Comparison of ENCODE assay signal across 29 cellular contexts in the genomic region with DNA sequence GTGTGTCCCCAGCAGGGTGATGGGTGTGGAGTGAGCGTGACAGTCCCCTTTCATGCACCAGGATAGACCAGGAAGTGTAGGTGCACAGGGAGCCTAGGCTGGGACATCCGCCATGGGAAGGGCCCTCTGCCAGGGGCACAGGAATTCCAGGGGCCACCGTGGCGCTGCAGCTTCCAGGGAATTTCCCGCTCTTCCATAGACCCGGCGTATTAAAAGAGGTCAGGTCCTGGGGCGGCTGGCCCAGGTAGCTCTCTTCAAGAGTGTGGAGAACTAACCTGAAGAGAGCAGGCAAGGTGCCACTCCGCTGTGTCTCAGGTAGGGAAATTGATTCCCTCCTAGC. TPM values are rescaled to one million over a fixed set of nuclear protein-coding genes. Genes with fewer than 3 reads are reported as not detected.
"Had no signal": no experiment of that assay in that cellular context is flagged by ENCODE, and none has a peak within 500 bp of the region (broad histone marks: within the 10 kb centered on the region; RNA-seq: fewer than 3 reads in every experiment).

No MANE protein-coding gene starts in this region.

- H3K9me3 Mint-ChIP-seq: activated B cell treated with CpG ODN at 0.5 μM for 24 hours; activated CD4-positive, alpha-beta memory T cell treated with anti-CD3 and anti-CD28 coated beads, Interleukin-2, amount 10 ng/mL, durations not matched to agents 7 days and 5 days; activated naive CD8-positive, alpha-beta T cell treated with anti-CD3 and anti-CD28 coated beads for 36 hours; activated T-cell treated with anti-CD3 and anti-CD28 coated beads, Interleukin-2, amount 50 U/mL, for 72 hours; activated T-helper 17 cell treated with anti-CD3 and anti-CD28 coated beads, Interleukin-2, amount 50 U/mL, for 72 hours had no signal

- H3K27me3 Mint-ChIP-seq: activated B cell treated with CpG ODN at 0.5 μM for 24 hours; activated CD4-positive, alpha-beta memory T cell treated with anti-CD3 and anti-CD28 coated beads, Interleukin-2, amount 10 ng/mL, durations not matched to agents 7 days and 5 days; activated CD8-positive, alpha-beta memory T cell treated with anti-CD3 and anti-CD28 coated beads, Interleukin-2, amount 10 ng/mL, durations not matched to agents 7 days and 5 days; activated naive CD8-positive, alpha-beta T cell treated with anti-CD3 and anti-CD28 coated beads for 36 hours; activated T-helper 17 cell treated with anti-CD3 and anti-CD28 coated beads, Interleukin-2, amount 50 U/mL, for 72 hours had no signal

- H3K4me3 Mint-ChIP-seq: activated B cell treated with CpG ODN at 0.5 μM for 24 hours; activated CD4-positive, alpha-beta memory T cell treated with anti-CD3 and anti-CD28 coated beads, Interleukin-2, amount 10 ng/mL, durations not matched to agents 7 days and 5 days; activated CD8-positive, alpha-beta memory T cell treated with anti-CD3 and anti-CD28 coated beads, Interleukin-2, amount 10 ng/mL, durations not matched to agents 7 days and 5 days; activated naive CD8-positive, alpha-beta T cell treated with anti-CD3 and anti-CD28 coated beads for 36 hours; activated T-helper 17 cell treated with anti-CD3 and anti-CD28 coated beads, Interleukin-2, amount 50 U/mL, for 72 hours had no signal

- H3K4me1 Mint-ChIP-seq: activated CD4-positive, alpha-beta memory T cell treated with anti-CD3 and anti-CD28 coated beads, Interleukin-2, amount 10 ng/mL, durations not matched to agents 7 days and 5 days; activated CD8-positive, alpha-beta memory T cell treated with anti-CD3 and anti-CD28 coated beads, Interleukin-2, amount 10 ng/mL, durations not matched to agents 7 days and 5 days; activated naive CD8-positive, alpha-beta T cell treated with anti-CD3 and anti-CD28 coated beads for 36 hours; activated T-helper 17 cell treated with anti-CD3 and anti-CD28 coated beads, Interleukin-2, amount 50 U/mL, for 72 hours had no signal

- H3K4me3 ChIP-seq: SK-N-MC had no signal

- H3K36me3 ChIP-seq: brain microvascular endothelial cell, SJCRH30 had no signal

- H3K27ac Mint-ChIP-seq: activated B cell treated with CpG ODN at 0.5 μM for 24 hours; activated CD4-positive, alpha-beta memory T cell treated with anti-CD3 and anti-CD28 coated beads, Interleukin-2, amount 10 ng/mL, durations not matched to agents 7 days and 5 days; activated CD8-positive, alpha-beta memory T cell treated with anti-CD3 and anti-CD28 coated beads, Interleukin-2, amount 10 ng/mL, durations not matched to agents 7 days and 5 days; activated naive CD8-positive, alpha-beta T cell treated with anti-CD3 and anti-CD28 coated beads for 36 hours; activated T-cell treated with anti-CD3 and anti-CD28 coated beads, Interleukin-2, amount 50 U/mL, for 72 hours; activated T-helper 17 cell treated with anti-CD3 and anti-CD28 coated beads, Interleukin-2, amount 50 U/mL, for 72 hours had no signal

- H3K4me1 ChIP-seq: SJCRH30 had no signal

- H3K36me3 Mint-ChIP-seq: activated CD8-positive, alpha-beta memory T cell treated with anti-CD3 and anti-CD28 coated beads, Interleukin-2, amount 10 ng/mL, durations not matched to agents 7 days and 5 days; activated naive CD8-positive, alpha-beta T cell treated with anti-CD3 and anti-CD28 coated beads for 36 hours had no signal

- ATAC-seq: activated CD8-positive, alpha-beta memory T cell treated with anti-CD3 and anti-CD28 coated beads, Interleukin-2, amount 10 ng/mL, durations not matched to agents 7 days and 5 days; activated T-cell treated with anti-CD3 and anti-CD28 coated beads, Interleukin-2, amount 50 U/mL, for 72 hours; activated T-helper 17 cell treated with anti-CD3 and anti-CD28 coated beads, Interleukin-2, amount 50 U/mL, for 72 hours; Panc1 had no signal

- DNase-seq: activated B cell treated with CpG ODN at 0.5 μM for 24 hours; activated CD4-positive, alpha-beta memory T cell treated with anti-CD3 and anti-CD28 coated beads, Interleukin-2, amount 10 ng/mL, durations not matched to agents 7 days and 5 days; activated CD4-positive, alpha-beta T cell treated with anti-CD3 and anti-CD28 coated beads for 48 hours; activated CD4-positive, CD25-positive, alpha-beta regulatory T cell treated with anti-CD3 and anti-CD28 coated beads, Interleukin-2, amount 50 U/mL, for 72 hours; activated CD8-positive, alpha-beta memory T cell treated with anti-CD3 and anti-CD28 coated beads for 24 hours; activated CD8-positive, alpha-beta memory T cell treated with anti-CD3 and anti-CD28 coated beads, Interleukin-2, amount 10 ng/mL, durations not matched to agents 7 days and 5 days; activated naive CD4-positive, alpha-beta T cell; activated naive CD4-positive, alpha-beta T cell treated with anti-CD3 and anti-CD28 coated beads, Interleukin-2, amount 50 U/mL, for 16 hours; activated naive CD8-positive, alpha-beta T cell treated with anti-CD3 and anti-CD28 coated beads for 36 hours; activated T-cell treated with anti-CD3 and anti-CD28 coated beads, Interleukin-2, amount 50 U/mL, for 1 hour; activated T-cell treated with anti-CD3 and anti-CD28 coated beads, Interleukin-2, amount 50 U/mL, for 72 hours; amniotic stem cell; brain microvascular endothelial cell; central memory CD4-positive, alpha-beta T cell; NCI-H1048; NCI-H1105 treated with DMSO at 0.1 percent for 48 hours; NCI-H1436; NCI-H1694; NCI-H1930; NCI-H2081 treated with DMSO at 0.1 percent for 48 hours; NCI-H345; NCI-H524 treated with DMSO at 0.1 percent for 48 hours; SHP77; SJCRH30 had no signal

- H3K27me3 ChIP-seq: brain microvascular endothelial cell had no signal

- H3K27ac ChIP-seq: brain microvascular endothelial cell, SJCRH30, SK-N-MC had no signal

- H3K9me3 ChIP-seq: SJCRH30 had no signal

RNA-seq across cellular contexts. Expression of gene ATP6V1C2, which starts 42.0 kb away (rescaled TPM):
- total RNA-seq: activated CD4-positive, alpha-beta memory T cell treated with anti-CD3 and anti-CD28 coated beads, Interleukin-2, amount 10 ng/mL, durations not matched to agents 7 days and 5 days; activated CD8-positive, alpha-beta memory T cell treated with anti-CD3 and anti-CD28 coated beads, Interleukin-2, amount 10 ng/mL, durations not matched to agents 7 days and 5 days; activated naive CD8-positive, alpha-beta T cell treated with anti-CD3 and anti-CD28 coated beads for 36 hours; activated T-helper 17 cell treated with anti-CD3 and anti-CD28 coated beads, Interleukin-2, amount 50 U/mL, for 72 hours; T-helper 1 cell treated with Interleukin-12 subunit alpha and Interleukin-12 subunit beta and Interleukin-4 antibody, amounts not matched to agents 30 ng/mL and 1 ng/mL, for 36 hours; T-helper 2 cell treated with Interferon-gamma antibody and Interleukin-4, amounts not matched to agents 100 ng/mL and 5 ng/mL, for 36 hours had no signal
